In genomic region chr2:157691131-157691530, GRCh38 we compare ENCODE assay signal across 30 cellular contexts.
"Had no signal": no experiment of that assay in that cellular context is flagged by ENCODE, and none has a peak within 500 bp of the region (broad histone marks: within the 10 kb centered on the region; RNA-seq: fewer than 3 reads in every experiment).

No MANE protein-coding gene starts in this region.

- DNase-seq: activated CD4-positive, alpha-beta T cell treated with anti-CD3 and anti-CD28 coated beads, Interleukin-2, amount 10 ng/mL, durations not matched to agents 24 days and 14 days; activated CD4-positive, alpha-beta T cell treated with anti-CD3 and anti-CD28 coated beads, Interleukin-2, amount 50 U/mL, for 4 hours; activated CD8-positive, alpha-beta T cell treated with anti-CD3 and anti-CD28 coated beads for 36 hours; activated effector memory CD4-positive, alpha-beta T cell treated with anti-CD3 and anti-CD28 coated beads, Interleukin-2, amount 50 U/mL, for 16 hours; activated naive CD4-positive, alpha-beta T cell; activated naive CD4-positive, alpha-beta T cell treated with anti-CD3 and anti-CD28 coated beads, Interleukin-2, amount 50 U/mL, for 16 hours; activated naive CD8-positive, alpha-beta T cell treated with anti-CD3 and anti-CD28 coated beads for 36 hours; activated T-cell treated with anti-CD3 and anti-CD28 coated beads, Interleukin-2, amount 50 U/mL, for 1 hour; activated T-cell treated with anti-CD3 and anti-CD28 coated beads, Interleukin-2, amount 50 U/mL, for 72 hours; amniotic stem cell; aorta; body of pancreas; Karpas-422; KBM-7; MG63; NCI-H1048; NCI-H1417; NCI-H146; NCI-H187; NCI-H2107; NCI-H2171; NCI-H226; NCI-H446 treated with DMSO at 0.1 percent for 48 hours; NCI-H774; NK-92 treated with Interleukin-12 subunit alpha and Interleukin-12 subunit beta, amount 100 ng/mL, for 24 hours; OCI-M1; Right ventricle myocardium superior had no signal

- ATAC-seq: activated CD8-positive, alpha-beta T cell treated with anti-CD3 and anti-CD28 coated beads for 36 hours; activated T-cell treated with anti-CD3 and anti-CD28 coated beads, Interleukin-2, amount 50 U/mL, for 72 hours; activated T-helper 17 cell treated with anti-CD3 and anti-CD28 coated beads, Interleukin-2, amount 50 U/mL, for 72 hours; body of pancreas had no signal

- H3K4me3 ChIP-seq: body of pancreas, breast epithelium, MG63, SK-N-MC had no signal
